9 cellular contexts compared by ENCODE assay signal in the genomic region with DNA sequence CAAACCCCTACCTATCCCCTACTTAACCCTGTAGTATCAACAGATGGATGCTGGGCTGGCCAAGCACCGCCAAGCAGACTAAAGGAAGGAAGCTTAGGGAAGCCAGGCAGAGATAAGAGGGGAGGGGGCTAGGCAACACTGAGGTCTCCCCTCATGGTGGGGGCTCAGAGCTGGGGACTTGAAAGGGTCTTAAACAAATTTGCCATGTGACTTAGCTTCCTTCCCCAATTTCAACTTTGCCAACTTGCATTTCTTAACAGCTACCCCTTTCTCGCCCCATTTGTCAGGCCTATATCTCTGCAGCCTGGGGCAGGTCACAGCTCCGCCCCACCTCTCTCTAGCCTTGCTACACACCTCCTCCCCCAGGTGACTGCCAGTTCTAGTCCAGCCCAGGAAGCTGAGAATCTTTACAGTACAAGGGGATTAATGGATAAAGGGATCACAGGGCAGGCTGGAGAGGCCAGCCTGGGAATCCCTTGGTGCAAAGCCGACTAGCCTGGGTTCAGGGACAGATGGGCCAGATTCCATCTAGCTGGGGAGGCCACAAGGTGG. TPM values are rescaled to one million over a fixed set of nuclear protein-coding genes. Genes with fewer than 3 reads are reported as not detected.
DNase-seq lines count a peak whose midpoint lies in the region; ATAC-seq and TF ChIP-seq lines count a peak whose summit lies in the region.
"Had no signal": no experiment of that assay in that cellular context is flagged by ENCODE, and none has a peak within 500 bp of the region (broad histone marks: within the 10 kb centered on the region; RNA-seq: fewer than 3 reads in every experiment).

No MANE protein-coding gene starts in this region.

- intact Hi-C loops in naive thymus-derived CD4-positive, alpha-beta T cell (cut with micrococcal nuclease): loop anchor here (10.0 kb wide), 2 partner anchors 485 to 865 kb away; a partner anchor contains a TSS

- H3K4me3 Mint-ChIP-seq in activated naive CD4-positive, alpha-beta T cell treated with anti-CD3 and anti-CD28 coated beads, Interleukin-2, amount 10 ng/mL, durations not matched to agents 7 days and 5 days: peak overlapping the region; percentile 89
- peak overlapping the region; percentile 76 to 100 (median 95) for H3K4me3 Mint-ChIP-seq in naive thymus-derived CD4-positive, alpha-beta T cell

- H3K36me3 Mint-ChIP-seq in activated naive CD4-positive, alpha-beta T cell treated with anti-CD3 and anti-CD28 coated beads, Interleukin-2, amount 10 ng/mL, durations not matched to agents 7 days and 5 days: peaks cover 39% of the 10 kb centered on the region
- H3K36me3 Mint-ChIP-seq in naive thymus-derived CD4-positive, alpha-beta T cell: peaks cover 0 to 27% (median 0%) of the 10 kb centered on the region in 5 donors

- peaks cover 85% of the 10 kb centered on the region for H3K4me1 Mint-ChIP-seq in activated naive CD4-positive, alpha-beta T cell treated with anti-CD3 and anti-CD28 coated beads, Interleukin-2, amount 10 ng/mL, durations not matched to agents 7 days and 5 days
- peaks cover 66 to 90% (median 83%) of the 10 kb centered on the region in 7 donors for H3K4me1 Mint-ChIP-seq in naive thymus-derived CD4-positive, alpha-beta T cell

- no peaks in the 10 kb centered on the region for H3K36me3 ChIP-seq in naive thymus-derived CD4-positive, alpha-beta T cell (ENCODE audit: control insufficient read depth in 2 of 3, insufficient read depth in 3 of 3, low read length in 3 of 3)
- H3K36me3 ChIP-seq: SJSA1 had no signal

- DNase-seq in NCI-H226 (peak; percentile 54), NCI-H1694 (lab: John Stamatoyannopoulos, UW) (no peak), NCI-H748 treated with DMSO at 0.1 percent for 48 hours (lab: John Stamatoyannopoulos, UW) (no peak), NCI-H510A (lab: John Stamatoyannopoulos, UW) (no peak), erythroblast (lab: John Stamatoyannopoulos, UW) (no peak)
- peak; percentile 67 for DNase-seq in activated naive CD4-positive, alpha-beta T cell treated with anti-CD3 and anti-CD28 coated beads, Interleukin-2, amount 10 ng/mL, durations not matched to agents 7 days and 5 days
- no peak for DNase-seq in naive thymus-derived CD4-positive, alpha-beta T cell

- CTCF ChIA-PET in activated naive CD4-positive, alpha-beta T cell treated with anti-CD3 and anti-CD28 coated beads, Interleukin-2, amount 10 ng/mL, durations not matched to agents 7 days and 5 days (lab: Charles Lee): interaction anchor here (0.6 to 7.3 kb wide), 9 partner anchors 9 to 48 kb away, joined by 3 to 57 read pairs (median 5); no protein-coding TSS in a partner anchor
- CTCF ChIA-PET in naive thymus-derived CD4-positive, alpha-beta T cell (lab: Charles Lee): interaction anchor here (2.0 to 3.7 kb wide), 4 partner anchors 22 to 48 kb away, joined by 4 to 23 read pairs (median 19); no protein-coding TSS in a partner anchor

- peak overlapping the region; percentile 100 for H3K27ac Mint-ChIP-seq in activated naive CD4-positive, alpha-beta T cell treated with anti-CD3 and anti-CD28 coated beads, Interleukin-2, amount 10 ng/mL, durations not matched to agents 7 days and 5 days
- peak overlapping the region; percentile 93 to 100 (median 98) for H3K27ac Mint-ChIP-seq in naive thymus-derived CD4-positive, alpha-beta T cell

- no peak for TF ChIP-seq POLR2A in erythroblast (IDR thresholded peaks at IDR 0.05; ENCODE audit: low read length)

- peaks cover 67 to 80% of the 10 kb centered on the region in 2 donors for H3K4me1 ChIP-seq in naive thymus-derived CD4-positive, alpha-beta T cell (ENCODE audit: control insufficient read depth in 2 of 2, insufficient read depth in 2 of 2, low read length in 2 of 2)

- H3K9me3 Mint-ChIP-seq in activated naive CD4-positive, alpha-beta T cell treated with anti-CD3 and anti-CD28 coated beads, Interleukin-2, amount 10 ng/mL, durations not matched to agents 7 days and 5 days: no peaks in the 10 kb centered on the region
- peaks cover 0 to 2% (median 0%) of the 10 kb centered on the region in 11 donors for H3K9me3 Mint-ChIP-seq in naive thymus-derived CD4-positive, alpha-beta T cell

- H3K9me3 ChIP-seq in naive thymus-derived CD4-positive, alpha-beta T cell (ENCODE audit: control insufficient read depth in 2 of 3, low read length in 3 of 3): no peaks in the 10 kb centered on the region

- peak overlapping the region; percentile 34 for H3K4me3 ChIP-seq in GM12875 (ENCODE audit: low read depth, low read length)
- peak overlapping the region; percentile 42 for H3K4me3 ChIP-seq in naive thymus-derived CD4-positive, alpha-beta T cell (ENCODE audit: low read length)
- H3K4me3 ChIP-seq: SJSA1 had no signal

- peak overlapping the region; percentile 83 for H3K27ac ChIP-seq in naive thymus-derived CD4-positive, alpha-beta T cell (ENCODE audit: low read depth, low read length)
- H3K27ac ChIP-seq: SJSA1 had no signal

- ATAC-seq in naive thymus-derived CD4-positive, alpha-beta T cell: no peak

- TF ChIP-seq CTCF in GM12875 (IDR thresholded peaks at IDR 0.05; ENCODE audit: borderline replicate concordance, insufficient read depth, low read depth, low read length): no peak

- POLR2A ChIA-PET in naive thymus-derived CD4-positive, alpha-beta T cell (lab: Charles Lee): interaction anchor here (0.9 to 2.5 kb wide), 5 partner anchors 21 to 136 kb away, joined by 3 to 8 read pairs (median 4); a partner anchor contains a TSS

- H3K27me3 Mint-ChIP-seq in activated naive CD4-positive, alpha-beta T cell treated with anti-CD3 and anti-CD28 coated beads, Interleukin-2, amount 10 ng/mL, durations not matched to agents 7 days and 5 days: no peaks in the 10 kb centered on the region
- H3K27me3 Mint-ChIP-seq in naive thymus-derived CD4-positive, alpha-beta T cell: no peaks in the 10 kb centered on the region

- no peaks in the 10 kb centered on the region for H3K27me3 ChIP-seq in naive thymus-derived CD4-positive, alpha-beta T cell (ENCODE audit: control insufficient read depth in 2 of 2, insufficient read depth in 2 of 2, low read length in 2 of 2)
- H3K27me3 ChIP-seq: SJSA1 had no signal

RNA-seq across cellular contexts. Expression of a gene that starts 3.4 kb away (rescaled TPM):
- total RNA-seq in naive thymus-derived CD4-positive, alpha-beta T cell: 10 to 100 TPM; 68.3 to 97.6 (median 73.4) TPM
- polyA plus RNA-seq in naive thymus-derived CD4-positive, alpha-beta T cell: 1 to 10 TPM; 3.0 to 8.1 TPM

Comparison
In these comparisons a context has a peak if more than half of its experiments do, and no peak if none do; other contexts are left out.
1. DNase-seq: peak in NCI-H226 (single experiment) and activated naive CD4-positive, alpha-beta T cell treated with anti-CD3 and anti-CD28 coated beads, Interleukin-2, amount 10 ng/mL, durations not matched to agents 7 days and 5 days (single experiment); none in naive thymus-derived CD4-positive, alpha-beta T cell (0 of 9), NCI-H1694 (single experiment), NCI-H748 treated with DMSO at 0.1 percent for 48 hours (single experiment), NCI-H510A (single experiment) and erythroblast (0 of 2).